9 cellular contexts compared by ENCODE assay signal in genomic region chr6:106514281-106514885, GRCh38.
DNase-seq lines count a peak whose midpoint lies in the region; ATAC-seq, FAIRE-seq and TF ChIP-seq lines count a peak whose summit lies in the region.
"Had no signal": no experiment of that assay in that cellular context is flagged by ENCODE, and none has a peak within 500 bp of the region (broad histone marks: within the 10 kb centered on the region; RNA-seq: fewer than 3 reads in every experiment).

No MANE protein-coding gene starts in this region.

- no peak for TF ChIP-seq CTCF in RWPE2 (IDR thresholded peaks at IDR 0.05; ENCODE audit: poor library complexity, severe bottlenecking)
- no peak for TF ChIP-seq CTCF in fibroblast of mammary gland (conservative IDR thresholded peaks at IDR 0.05; ENCODE audit: control insufficient read depth, insufficient read depth, low read depth, low read length)
- no peak for TF ChIP-seq CTCF in spleen (IDR thresholded peaks at IDR 0.05 in 8 of 11, conservative IDR thresholded peaks at IDR 0.05 in 3 of 11)

- H3K36me3 ChIP-seq in RWPE2 (ENCODE audit: low read depth), result peaks cover 34% of the 10 kb centered on the region
- H3K36me3 ChIP-seq in spleen, result no peaks in the 10 kb centered on the region
- H3K36me3 ChIP-seq: pancreas had no signal

- H3K4me3 ChIP-seq in RWPE2 (ENCODE audit: severe bottlenecking) (peak overlapping the region; percentile 76), fibroblast of mammary gland (ENCODE audit: control insufficient read depth, low read depth, low read length) (peak overlapping the region; percentile 84), spleen (peak overlapping the region in 7 of 8 donors; percentile 60 to 92 (median 70))

- no peak for DNase-seq in GM18507 (ENCODE audit: extremely low spot score, insufficient read length, low read depth)
- DNase-seq in RWPE2 (ENCODE audit: low spot score), result no peak
- DNase-seq in fibroblast of mammary gland (ENCODE audit: low read depth), result no peak
- DNase-seq in spleen, result no peak
- no peak for DNase-seq in AG20443 (ENCODE audit: low spot score)
- DNase-seq in foreskin melanocyte, result no peak
- DNase-seq: pancreas had no signal

- intact Hi-C loops in spleen (cut with DNase I; ENCODE audit: low total_unique reads), result loop anchor here (5.0 kb wide), 1 partner anchor 43 kb away; no protein-coding TSS in a partner anchor

- H3K27me3 ChIP-seq in RWPE2 (ENCODE audit: insufficient read depth, poor library complexity, severe bottlenecking), result no peaks in the 10 kb centered on the region
- H3K27me3 ChIP-seq in spleen (replicated peaks in 1 of 7), result peaks cover 0 to 15% (median under 1%) of the 10 kb centered on the region in 7 donors
- H3K27me3 ChIP-seq: pancreas had no signal

- 58 to 64% (median 62%) methylated on average over 3 of the region's 3 CpGs for WGBS in spleen, 5 donors

- no peaks in the 10 kb centered on the region for H3K9me3 ChIP-seq in RWPE2 (ENCODE audit: severe bottlenecking)
- no peaks in the 10 kb centered on the region for H3K9me3 ChIP-seq in spleen
- H3K9me3 ChIP-seq: pancreas had no signal

- TF ChIP-seq POLR2A in spleen (IDR thresholded peaks at IDR 0.05), result no peak

- ATAC-seq in RWPE2 (ENCODE audit: low read depth) (no peak), GM21786 (IDR thresholded peaks at IDR 0.05; ENCODE audit: unreplicated experiment) (no peak)
- ATAC-seq: pancreas had no signal

- H3K27ac ChIP-seq in RWPE2 (ENCODE audit: poor library complexity, severe bottlenecking), result peak overlapping the region; percentile 84
- peak overlapping the region; percentile 93 to 100 (median 98) for H3K27ac ChIP-seq in spleen
- H3K27ac ChIP-seq: RWPE1 had no signal

- peak; percentile 54 for FAIRE-seq in GM18507 (lab: Jason Lieb, UNC)
- FAIRE-seq: pancreas had no signal

- H3K4me1 ChIP-seq in RWPE2 (ENCODE audit: insufficient read depth, poor library complexity, severe bottlenecking) (peaks cover 38% of the 10 kb centered on the region), spleen (peaks cover 36 to 94% (median 85%) of the 10 kb centered on the region in 6 donors)
